2 cellular contexts compared by ENCODE assay signal in the genomic region with DNA sequence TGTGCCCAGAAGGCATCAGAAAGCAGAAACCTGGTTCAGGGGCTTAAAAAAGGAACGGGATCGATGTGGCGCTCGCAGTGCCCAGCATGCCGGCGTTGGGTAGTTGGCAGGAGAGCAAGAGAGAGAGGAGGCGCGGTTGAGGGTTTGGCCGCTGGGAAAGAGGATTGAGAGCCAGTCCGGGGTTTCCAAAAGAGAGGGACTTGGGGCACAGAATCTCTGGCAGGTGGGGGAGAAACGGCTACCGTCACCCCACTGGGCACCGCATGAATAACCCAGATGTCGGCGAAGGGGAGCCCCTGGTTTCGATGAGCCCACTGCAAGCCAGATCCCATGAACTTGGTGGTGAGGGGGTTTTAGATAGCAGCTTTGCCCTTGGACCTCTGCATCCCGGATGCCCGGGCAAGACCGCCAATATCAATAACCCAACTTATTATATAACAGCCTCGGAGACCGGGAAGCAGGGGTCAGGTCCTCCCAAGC.
TF ChIP-seq lines count a peak whose summit lies in the region.

No MANE protein-coding gene starts in this region.

TF ChIP-seq in IMR-90, 13 proteins besides CTCF, POLR2A, EP300 and RAD21:
- TF ChIP-seq RFX5 (IDR thresholded peaks at IDR 0.05; ENCODE audit: low read depth, low read length) (no peak), CEBPB (IDR thresholded peaks at IDR 0.05; ENCODE audit: low read depth, low read length) (no peak), CHD1 (IDR thresholded peaks at IDR 0.05; ENCODE audit: low read depth, low read length) (no peak), MAZ (IDR thresholded peaks at IDR 0.05; ENCODE audit: borderline replicate concordance, low read depth, low read length) (no peak), MAFK (IDR thresholded peaks at IDR 0.05; ENCODE audit: low read depth, low read length) (no peak), SMC3 (IDR thresholded peaks at IDR 0.05; ENCODE audit: low read depth, low read length) (no peak), BHLHE40 (IDR thresholded peaks at IDR 0.05; ENCODE audit: low read depth, low read length) (no peak), FOS (IDR thresholded peaks at IDR 0.05; ENCODE audit: low read depth, low read length) (no peak), MXI1 (IDR thresholded peaks at IDR 0.05; ENCODE audit: borderline replicate concordance, low read depth, low read length) (no peak), RCOR1 (IDR thresholded peaks at IDR 0.05; ENCODE audit: insufficient replicate concordance, low read length) (no peak), NFE2L2 (IDR thresholded peaks at IDR 0.05; ENCODE audit: low read depth, low read length) (no peak)
- TF ChIP-seq, protein P1, sequence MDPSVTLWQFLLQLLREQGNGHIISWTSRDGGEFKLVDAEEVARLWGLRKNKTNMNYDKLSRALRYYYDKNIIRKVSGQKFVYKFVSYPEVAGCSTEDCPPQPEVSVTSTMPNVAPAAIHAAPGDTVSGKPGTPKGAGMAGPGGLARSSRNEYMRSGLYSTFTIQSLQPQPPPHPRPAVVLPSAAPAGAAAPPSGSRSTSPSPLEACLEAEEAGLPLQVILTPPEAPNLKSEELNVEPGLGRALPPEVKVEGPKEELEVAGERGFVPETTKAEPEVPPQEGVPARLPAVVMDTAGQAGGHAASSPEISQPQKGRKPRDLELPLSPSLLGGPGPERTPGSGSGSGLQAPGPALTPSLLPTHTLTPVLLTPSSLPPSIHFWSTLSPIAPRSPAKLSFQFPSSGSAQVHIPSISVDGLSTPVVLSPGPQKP (IDR thresholded peaks at IDR 0.05; ENCODE audit: borderline replicate concordance, low read depth, low read length) = no peak
- TF ChIP-seq, protein P2, sequence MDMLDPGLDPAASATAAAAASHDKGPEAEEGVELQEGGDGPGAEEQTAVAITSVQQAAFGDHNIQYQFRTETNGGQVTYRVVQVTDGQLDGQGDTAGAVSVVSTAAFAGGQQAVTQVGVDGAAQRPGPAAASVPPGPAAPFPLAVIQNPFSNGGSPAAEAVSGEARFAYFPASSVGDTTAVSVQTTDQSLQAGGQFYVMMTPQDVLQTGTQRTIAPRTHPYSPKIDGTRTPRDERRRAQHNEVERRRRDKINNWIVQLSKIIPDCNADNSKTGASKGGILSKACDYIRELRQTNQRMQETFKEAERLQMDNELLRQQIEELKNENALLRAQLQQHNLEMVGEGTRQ (IDR thresholded peaks at IDR 0.05; ENCODE audit: low read depth, low read length) = no peak
TF ChIP-seq in IMR-90: peak in this region for 0.

TF ChIP-seq in GM12878, 131 proteins besides CTCF, POLR2A, EP300 and RAD21 (continues in another document):
- TF ChIP-seq RELA (IDR thresholded peaks at IDR 0.05; ENCODE audit: borderline replicate concordance, partially characterized antibody) = no peak
- TF ChIP-seq, protein P3, sequence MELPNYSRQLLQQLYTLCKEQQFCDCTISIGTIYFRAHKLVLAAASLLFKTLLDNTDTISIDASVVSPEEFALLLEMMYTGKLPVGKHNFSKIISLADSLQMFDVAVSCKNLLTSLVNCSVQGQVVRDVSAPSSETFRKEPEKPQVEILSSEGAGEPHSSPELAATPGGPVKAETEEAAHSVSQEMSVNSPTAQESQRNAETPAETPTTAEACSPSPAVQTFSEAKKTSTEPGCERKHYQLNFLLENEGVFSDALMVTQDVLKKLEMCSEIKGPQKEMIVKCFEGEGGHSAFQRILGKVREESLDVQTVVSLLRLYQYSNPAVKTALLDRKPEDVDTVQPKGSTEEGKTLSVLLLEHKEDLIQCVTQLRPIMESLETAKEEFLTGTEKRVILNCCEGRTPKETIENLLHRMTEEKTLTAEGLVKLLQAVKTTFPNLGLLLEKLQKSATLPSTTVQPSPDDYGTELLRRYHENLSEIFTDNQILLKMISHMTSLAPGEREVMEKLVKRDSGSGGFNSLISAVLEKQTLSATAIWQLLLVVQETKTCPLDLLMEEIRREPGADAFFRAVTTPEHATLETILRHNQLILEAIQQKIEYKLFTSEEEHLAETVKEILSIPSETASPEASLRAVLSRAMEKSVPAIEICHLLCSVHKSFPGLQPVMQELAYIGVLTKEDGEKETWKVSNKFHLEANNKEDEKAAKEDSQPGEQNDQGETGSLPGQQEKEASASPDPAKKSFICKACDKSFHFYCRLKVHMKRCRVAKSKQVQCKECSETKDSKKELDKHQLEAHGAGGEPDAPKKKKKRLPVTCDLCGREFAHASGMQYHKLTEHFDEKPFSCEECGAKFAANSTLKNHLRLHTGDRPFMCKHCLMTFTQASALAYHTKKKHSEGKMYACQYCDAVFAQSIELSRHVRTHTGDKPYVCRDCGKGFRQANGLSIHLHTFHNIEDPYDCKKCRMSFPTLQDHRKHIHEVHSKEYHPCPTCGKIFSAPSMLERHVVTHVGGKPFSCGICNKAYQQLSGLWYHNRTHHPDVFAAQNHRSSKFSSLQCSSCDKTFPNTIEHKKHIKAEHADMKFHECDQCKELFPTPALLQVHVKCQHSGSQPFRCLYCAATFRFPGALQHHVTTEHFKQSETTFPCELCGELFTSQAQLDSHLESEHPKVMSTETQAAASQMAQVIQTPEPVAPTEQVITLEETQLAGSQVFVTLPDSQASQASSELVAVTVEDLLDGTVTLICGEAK (IDR thresholded peaks at IDR 0.05; ENCODE audit: borderline replicate concordance) = no peak
- TF ChIP-seq ZNF274 (IDR thresholded peaks at IDR 0.05; ENCODE audit: insufficient read depth, insufficient read length) = no peak
- TF ChIP-seq, protein P4, sequence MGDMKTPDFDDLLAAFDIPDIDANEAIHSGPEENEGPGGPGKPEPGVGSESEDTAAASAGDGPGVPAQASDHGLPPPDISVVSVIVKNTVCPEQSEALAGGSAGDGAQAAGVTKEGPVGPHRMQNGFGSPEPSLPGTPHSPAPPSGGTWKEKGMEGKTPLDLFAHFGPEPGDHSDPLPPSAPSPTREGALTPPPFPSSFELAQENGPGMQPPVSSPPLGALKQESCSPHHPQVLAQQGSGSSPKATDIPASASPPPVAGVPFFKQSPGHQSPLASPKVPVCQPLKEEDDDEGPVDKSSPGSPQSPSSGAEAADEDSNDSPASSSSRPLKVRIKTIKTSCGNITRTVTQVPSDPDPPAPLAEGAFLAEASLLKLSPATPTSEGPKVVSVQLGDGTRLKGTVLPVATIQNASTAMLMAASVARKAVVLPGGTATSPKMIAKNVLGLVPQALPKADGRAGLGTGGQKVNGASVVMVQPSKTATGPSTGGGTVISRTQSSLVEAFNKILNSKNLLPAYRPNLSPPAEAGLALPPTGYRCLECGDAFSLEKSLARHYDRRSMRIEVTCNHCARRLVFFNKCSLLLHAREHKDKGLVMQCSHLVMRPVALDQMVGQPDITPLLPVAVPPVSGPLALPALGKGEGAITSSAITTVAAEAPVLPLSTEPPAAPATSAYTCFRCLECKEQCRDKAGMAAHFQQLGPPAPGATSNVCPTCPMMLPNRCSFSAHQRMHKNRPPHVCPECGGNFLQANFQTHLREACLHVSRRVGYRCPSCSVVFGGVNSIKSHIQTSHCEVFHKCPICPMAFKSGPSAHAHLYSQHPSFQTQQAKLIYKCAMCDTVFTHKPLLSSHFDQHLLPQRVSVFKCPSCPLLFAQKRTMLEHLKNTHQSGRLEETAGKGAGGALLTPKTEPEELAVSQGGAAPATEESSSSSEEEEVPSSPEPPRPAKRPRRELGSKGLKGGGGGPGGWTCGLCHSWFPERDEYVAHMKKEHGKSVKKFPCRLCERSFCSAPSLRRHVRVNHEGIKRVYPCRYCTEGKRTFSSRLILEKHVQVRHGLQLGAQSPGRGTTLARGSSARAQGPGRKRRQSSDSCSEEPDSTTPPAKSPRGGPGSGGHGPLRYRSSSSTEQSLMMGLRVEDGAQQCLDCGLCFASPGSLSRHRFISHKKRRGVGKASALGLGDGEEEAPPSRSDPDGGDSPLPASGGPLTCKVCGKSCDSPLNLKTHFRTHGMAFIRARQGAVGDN (IDR thresholded peaks at IDR 0.05) = no peak
- TF ChIP-seq BRCA1 (IDR thresholded peaks at IDR 0.05; ENCODE audit: low read depth, low read length) = no peak
- no peak for TF ChIP-seq BCL11A (IDR thresholded peaks at IDR 0.05; ENCODE audit: low read depth, low read length)
- TF ChIP-seq, protein P5, sequence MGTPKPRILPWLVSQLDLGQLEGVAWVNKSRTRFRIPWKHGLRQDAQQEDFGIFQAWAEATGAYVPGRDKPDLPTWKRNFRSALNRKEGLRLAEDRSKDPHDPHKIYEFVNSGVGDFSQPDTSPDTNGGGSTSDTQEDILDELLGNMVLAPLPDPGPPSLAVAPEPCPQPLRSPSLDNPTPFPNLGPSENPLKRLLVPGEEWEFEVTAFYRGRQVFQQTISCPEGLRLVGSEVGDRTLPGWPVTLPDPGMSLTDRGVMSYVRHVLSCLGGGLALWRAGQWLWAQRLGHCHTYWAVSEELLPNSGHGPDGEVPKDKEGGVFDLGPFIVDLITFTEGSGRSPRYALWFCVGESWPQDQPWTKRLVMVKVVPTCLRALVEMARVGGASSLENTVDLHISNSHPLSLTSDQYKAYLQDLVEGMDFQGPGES (IDR thresholded peaks at IDR 0.05) = no peak
- TF ChIP-seq, protein P6, sequence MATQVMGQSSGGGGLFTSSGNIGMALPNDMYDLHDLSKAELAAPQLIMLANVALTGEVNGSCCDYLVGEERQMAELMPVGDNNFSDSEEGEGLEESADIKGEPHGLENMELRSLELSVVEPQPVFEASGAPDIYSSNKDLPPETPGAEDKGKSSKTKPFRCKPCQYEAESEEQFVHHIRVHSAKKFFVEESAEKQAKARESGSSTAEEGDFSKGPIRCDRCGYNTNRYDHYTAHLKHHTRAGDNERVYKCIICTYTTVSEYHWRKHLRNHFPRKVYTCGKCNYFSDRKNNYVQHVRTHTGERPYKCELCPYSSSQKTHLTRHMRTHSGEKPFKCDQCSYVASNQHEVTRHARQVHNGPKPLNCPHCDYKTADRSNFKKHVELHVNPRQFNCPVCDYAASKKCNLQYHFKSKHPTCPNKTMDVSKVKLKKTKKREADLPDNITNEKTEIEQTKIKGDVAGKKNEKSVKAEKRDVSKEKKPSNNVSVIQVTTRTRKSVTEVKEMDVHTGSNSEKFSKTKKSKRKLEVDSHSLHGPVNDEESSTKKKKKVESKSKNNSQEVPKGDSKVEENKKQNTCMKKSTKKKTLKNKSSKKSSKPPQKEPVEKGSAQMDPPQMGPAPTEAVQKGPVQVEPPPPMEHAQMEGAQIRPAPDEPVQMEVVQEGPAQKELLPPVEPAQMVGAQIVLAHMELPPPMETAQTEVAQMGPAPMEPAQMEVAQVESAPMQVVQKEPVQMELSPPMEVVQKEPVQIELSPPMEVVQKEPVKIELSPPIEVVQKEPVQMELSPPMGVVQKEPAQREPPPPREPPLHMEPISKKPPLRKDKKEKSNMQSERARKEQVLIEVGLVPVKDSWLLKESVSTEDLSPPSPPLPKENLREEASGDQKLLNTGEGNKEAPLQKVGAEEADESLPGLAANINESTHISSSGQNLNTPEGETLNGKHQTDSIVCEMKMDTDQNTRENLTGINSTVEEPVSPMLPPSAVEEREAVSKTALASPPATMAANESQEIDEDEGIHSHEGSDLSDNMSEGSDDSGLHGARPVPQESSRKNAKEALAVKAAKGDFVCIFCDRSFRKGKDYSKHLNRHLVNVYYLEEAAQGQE (IDR thresholded peaks at IDR 0.05; ENCODE audit: low read depth, low read length) = no peak
- TF ChIP-seq, protein P7, sequence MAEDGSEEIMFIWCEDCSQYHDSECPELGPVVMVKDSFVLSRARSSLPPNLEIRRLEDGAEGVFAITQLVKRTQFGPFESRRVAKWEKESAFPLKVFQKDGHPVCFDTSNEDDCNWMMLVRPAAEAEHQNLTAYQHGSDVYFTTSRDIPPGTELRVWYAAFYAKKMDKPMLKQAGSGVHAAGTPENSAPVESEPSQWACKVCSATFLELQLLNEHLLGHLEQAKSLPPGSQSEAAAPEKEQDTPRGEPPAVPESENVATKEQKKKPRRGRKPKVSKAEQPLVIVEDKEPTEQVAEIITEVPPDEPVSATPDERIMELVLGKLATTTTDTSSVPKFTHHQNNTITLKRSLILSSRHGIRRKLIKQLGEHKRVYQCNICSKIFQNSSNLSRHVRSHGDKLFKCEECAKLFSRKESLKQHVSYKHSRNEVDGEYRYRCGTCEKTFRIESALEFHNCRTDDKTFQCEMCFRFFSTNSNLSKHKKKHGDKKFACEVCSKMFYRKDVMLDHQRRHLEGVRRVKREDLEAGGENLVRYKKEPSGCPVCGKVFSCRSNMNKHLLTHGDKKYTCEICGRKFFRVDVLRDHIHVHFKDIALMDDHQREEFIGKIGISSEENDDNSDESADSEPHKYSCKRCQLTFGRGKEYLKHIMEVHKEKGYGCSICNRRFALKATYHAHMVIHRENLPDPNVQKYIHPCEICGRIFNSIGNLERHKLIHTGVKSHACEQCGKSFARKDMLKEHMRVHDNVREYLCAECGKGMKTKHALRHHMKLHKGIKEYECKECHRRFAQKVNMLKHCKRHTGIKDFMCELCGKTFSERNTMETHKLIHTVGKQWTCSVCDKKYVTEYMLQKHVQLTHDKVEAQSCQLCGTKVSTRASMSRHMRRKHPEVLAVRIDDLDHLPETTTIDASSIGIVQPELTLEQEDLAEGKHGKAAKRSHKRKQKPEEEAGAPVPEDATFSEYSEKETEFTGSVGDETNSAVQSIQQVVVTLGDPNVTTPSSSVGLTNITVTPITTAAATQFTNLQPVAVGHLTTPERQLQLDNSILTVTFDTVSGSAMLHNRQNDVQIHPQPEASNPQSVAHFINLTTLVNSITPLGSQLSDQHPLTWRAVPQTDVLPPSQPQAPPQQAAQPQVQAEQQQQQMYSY (CRISPR knock-in tag; IDR thresholded peaks at IDR 0.05) = no peak
- TF ChIP-seq ZBED1 (IDR thresholded peaks at IDR 0.05; ENCODE audit: borderline replicate concordance) = no peak
- TF ChIP-seq ZNF622 (IDR thresholded peaks at IDR 0.05) = no peak
- TF ChIP-seq ASH2L (IDR thresholded peaks at IDR 0.05; ENCODE audit: borderline replicate concordance, low read depth) = no peak
- TF ChIP-seq, protein P8, sequence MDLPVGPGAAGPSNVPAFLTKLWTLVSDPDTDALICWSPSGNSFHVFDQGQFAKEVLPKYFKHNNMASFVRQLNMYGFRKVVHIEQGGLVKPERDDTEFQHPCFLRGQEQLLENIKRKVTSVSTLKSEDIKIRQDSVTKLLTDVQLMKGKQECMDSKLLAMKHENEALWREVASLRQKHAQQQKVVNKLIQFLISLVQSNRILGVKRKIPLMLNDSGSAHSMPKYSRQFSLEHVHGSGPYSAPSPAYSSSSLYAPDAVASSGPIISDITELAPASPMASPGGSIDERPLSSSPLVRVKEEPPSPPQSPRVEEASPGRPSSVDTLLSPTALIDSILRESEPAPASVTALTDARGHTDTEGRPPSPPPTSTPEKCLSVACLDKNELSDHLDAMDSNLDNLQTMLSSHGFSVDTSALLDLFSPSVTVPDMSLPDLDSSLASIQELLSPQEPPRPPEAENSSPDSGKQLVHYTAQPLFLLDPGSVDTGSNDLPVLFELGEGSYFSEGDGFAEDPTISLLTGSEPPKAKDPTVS (IDR thresholded peaks at IDR 0.05; ENCODE audit: low read depth, low read length) = no peak
- TF ChIP-seq CEBPB (IDR thresholded peaks at IDR 0.05; ENCODE audit: borderline replicate concordance in 1 of 2, low read depth in 2 of 2, low read length in 2 of 2) = no peak
- TF ChIP-seq TARDBP (IDR thresholded peaks at IDR 0.05; ENCODE audit: borderline replicate concordance) = no peak
- no peak for TF ChIP-seq CREM (IDR thresholded peaks at IDR 0.05; ENCODE audit: low read depth)
- TF ChIP-seq SREBF2 (IDR thresholded peaks at IDR 0.05; ENCODE audit: low read length) = no peak
- no peak for TF ChIP-seq NR2C1 (IDR thresholded peaks at IDR 0.05)
- TF ChIP-seq, protein P9, sequence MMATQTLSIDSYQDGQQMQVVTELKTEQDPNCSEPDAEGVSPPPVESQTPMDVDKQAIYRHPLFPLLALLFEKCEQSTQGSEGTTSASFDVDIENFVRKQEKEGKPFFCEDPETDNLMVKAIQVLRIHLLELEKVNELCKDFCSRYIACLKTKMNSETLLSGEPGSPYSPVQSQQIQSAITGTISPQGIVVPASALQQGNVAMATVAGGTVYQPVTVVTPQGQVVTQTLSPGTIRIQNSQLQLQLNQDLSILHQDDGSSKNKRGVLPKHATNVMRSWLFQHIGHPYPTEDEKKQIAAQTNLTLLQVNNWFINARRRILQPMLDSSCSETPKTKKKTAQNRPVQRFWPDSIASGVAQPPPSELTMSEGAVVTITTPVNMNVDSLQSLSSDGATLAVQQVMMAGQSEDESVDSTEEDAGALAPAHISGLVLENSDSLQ (IDR thresholded peaks at IDR 0.05) = no peak
